8 cellular contexts compared by ENCODE assay signal in the genomic region with DNA sequence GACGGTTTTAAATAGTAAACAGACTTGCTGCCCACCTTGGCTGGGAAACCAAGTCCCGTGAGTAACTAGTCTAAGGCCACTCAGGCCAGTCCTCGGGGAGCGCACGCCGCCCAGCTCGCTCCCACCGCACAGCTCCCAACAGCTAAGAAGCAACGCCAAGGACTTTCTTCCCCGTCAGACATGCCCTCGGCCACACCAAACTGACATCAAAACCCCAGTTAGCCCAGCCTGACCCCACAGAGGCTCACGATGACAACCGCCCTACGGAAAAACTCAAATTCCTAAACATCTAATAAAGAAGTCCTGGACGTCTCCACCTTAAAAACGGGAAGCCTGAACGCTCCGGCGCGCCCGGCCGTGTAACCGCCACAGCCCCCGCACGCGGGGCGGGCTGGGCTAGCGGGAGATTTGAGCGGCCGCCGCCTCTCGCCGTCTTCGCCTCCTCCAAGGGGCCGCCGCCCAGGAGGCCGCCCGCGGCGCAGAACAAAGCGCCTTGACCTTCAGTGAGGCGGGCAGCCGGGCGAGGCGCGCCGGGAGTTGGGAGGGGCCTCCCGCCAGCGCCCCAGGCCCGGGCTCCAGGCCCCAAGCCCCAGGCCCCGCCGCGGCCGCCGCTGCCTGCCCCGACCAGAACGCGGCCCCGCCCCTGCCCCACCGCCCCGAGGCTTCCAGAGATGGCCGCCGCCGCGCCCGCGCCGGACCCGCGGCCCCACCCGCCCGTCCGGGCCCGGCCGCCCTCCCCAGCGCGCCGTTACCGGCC. TPM values are rescaled to one million over a fixed set of nuclear protein-coding genes. Genes with fewer than 3 reads are reported as not detected.
DNase-seq lines count a peak whose midpoint lies in the region; ATAC-seq and TF ChIP-seq lines count a peak whose summit lies in the region.

No MANE protein-coding gene starts in this region.

- H3K9me3 ChIP-seq in CD4-positive, alpha-beta memory T cell (ENCODE audit: control insufficient read depth in 1 of 2, low read length in 2 of 2) = no peaks in the 10 kb centered on the region
- no peaks in the 10 kb centered on the region for H3K9me3 ChIP-seq in endodermal cell (ENCODE audit: control insufficient read depth, low read length)
- H3K9me3 ChIP-seq in transverse colon = no peaks in the 10 kb centered on the region

- peak overlapping the region; percentile 96 to 100 (median 98) for H3K4me3 Mint-ChIP-seq in CD4-positive, alpha-beta memory T cell
- H3K4me3 Mint-ChIP-seq in endodermal cell = peak overlapping the region; percentile 99
- peak overlapping the region; percentile 93 for H3K4me3 Mint-ChIP-seq in mesothelial cell of epicardium

- POLR2A ChIA-PET in CD4-positive, alpha-beta memory T cell (lab: Charles Lee; ENCODE audit: partially characterized antibody) = interaction anchor here (0.6 to 8.8 kb wide), 13 partner anchors 8 to 104 kb away, joined by 3 to 178 read pairs (median 4); partner anchors contain the start of gene CARS1

- H3K36me3 ChIP-seq in CD4-positive, alpha-beta memory T cell (ENCODE audit: insufficient read depth, low read length) = peaks cover 4% of the 10 kb centered on the region
- H3K36me3 ChIP-seq in endodermal cell (ENCODE audit: control insufficient read depth, insufficient read depth, low read length) (peaks cover 10% of the 10 kb centered on the region), transverse colon (no peaks in the 10 kb centered on the region)

- no peak for TF ChIP-seq EP300 in transverse colon (IDR thresholded peaks at IDR 0.05; ENCODE audit: low read depth)

- peak overlapping the region; percentile 48 to 90 for H3K4me3 ChIP-seq in CD4-positive, alpha-beta memory T cell (ENCODE audit: low read length in 2 of 2)
- H3K4me3 ChIP-seq in endodermal cell (ENCODE audit: low read length) (peak overlapping the region; percentile 96), transverse colon (peak overlapping the region; percentile 88 to 93 (median 90))

- in situ Hi-C loops in transverse colon (cut with MboI; ENCODE audit: low pct_ligation_motif_present in 1 of 4, low pct_unique_long_range_greater_than_20kb in 1 of 4, low sequenced_read_pairs in 3 of 4) = loop anchor here in 1 of 4 donors (10.0 kb wide), 1 partner anchor 63 kb away; the partner anchor contains the start of gene CARS1

- H3K27me3 ChIP-seq in CD4-positive, alpha-beta memory T cell (ENCODE audit: insufficient read depth, low read length) = no peaks in the 10 kb centered on the region
- H3K27me3 ChIP-seq in endodermal cell (ENCODE audit: control insufficient read depth, insufficient read depth, low read length, poor library complexity, severe bottlenecking) (no peaks in the 10 kb centered on the region), transverse colon (no peaks in the 10 kb centered on the region)

- intact Hi-C loops in CD4-positive, alpha-beta memory T cell (cut with micrococcal nuclease) = loop anchor here (1.0 to 5.0 kb wide), 7 partner anchors 16 to 591 kb away; partner anchors contain the start of genes CARS1, CDKN1C and TSSC4
- intact Hi-C loops in transverse colon (cut with DNase I; ENCODE audit: low total_unique reads) = no loop called here

- TF ChIP-seq POLR2A in transverse colon (IDR thresholded peaks at IDR 0.05) = no peak

- H3K9me3 Mint-ChIP-seq in CD4-positive, alpha-beta memory T cell = peaks cover 0 to 2% (median 0%) of the 10 kb centered on the region in 8 donors
- H3K9me3 Mint-ChIP-seq in endodermal cell = no peaks in the 10 kb centered on the region
- H3K9me3 Mint-ChIP-seq in mesothelial cell of epicardium = no peaks in the 10 kb centered on the region

- WGBS in endodermal cell (ENCODE audit: insufficient coverage in 1 of 2, insufficient read length in 1 of 2), 2 experiments = 0% methylated on average over 4 to 79 of the region's 79 CpGs
- 0% methylated on average over 1 to 40 of the region's 79 CpGs for WGBS in transverse colon (ENCODE audit: low coverage in 1 of 2), 2 donors

- peak overlapping the region; percentile 97 to 99 (median 99) for H3K27ac Mint-ChIP-seq in CD4-positive, alpha-beta memory T cell
- H3K27ac Mint-ChIP-seq in endodermal cell (peak overlapping the region; percentile 97), mesothelial cell of epicardium (peak overlapping the region; percentile 98)

- TF ChIP-seq CTCF in endodermal cell (conservative IDR thresholded peaks at IDR 0.05) (no peak), mesothelial cell of epicardium (IDR thresholded peaks at IDR 0.05; ENCODE audit: unreplicated experiment) (no peak), transverse colon (IDR thresholded peaks at IDR 0.05) (no peak)

- H3K27me3 Mint-ChIP-seq in CD4-positive, alpha-beta memory T cell = peaks cover 0 to 2% of the 10 kb centered on the region in 2 donors
- no peaks in the 10 kb centered on the region for H3K27me3 Mint-ChIP-seq in endodermal cell (ENCODE audit: insufficient read depth)
- H3K27me3 Mint-ChIP-seq in mesothelial cell of epicardium (ENCODE audit: low read depth) = no peaks in the 10 kb centered on the region

- ATAC-seq in GM19324 (IDR thresholded peaks at IDR 0.05; ENCODE audit: low FRiP score, unreplicated experiment) = peak; percentile 54
- peak; percentile 41 for ATAC-seq in HG03280 (IDR thresholded peaks at IDR 0.05; ENCODE audit: unreplicated experiment)

- peaks cover 5 to 32% of the 10 kb centered on the region in 2 donors for H3K36me3 Mint-ChIP-seq in CD4-positive, alpha-beta memory T cell
- peaks cover 14% of the 10 kb centered on the region for H3K36me3 Mint-ChIP-seq in endodermal cell (ENCODE audit: low read depth)
- no peaks in the 10 kb centered on the region for H3K36me3 Mint-ChIP-seq in mesothelial cell of epicardium

- peaks cover 39% of the 10 kb centered on the region for H3K4me1 ChIP-seq in CD4-positive, alpha-beta memory T cell (ENCODE audit: insufficient read depth, low read length)
- H3K4me1 ChIP-seq in endodermal cell (ENCODE audit: control insufficient read depth, insufficient read depth, low read length) (peaks cover 3% of the 10 kb centered on the region), transverse colon (peaks cover 27 to 52% (median 34%) of the 10 kb centered on the region in 4 donors)

- DNase-seq in CD4-positive, alpha-beta memory T cell = no peak
- DNase-seq in SW480 (ENCODE audit: low spot score) (peak; percentile 46), endodermal cell (no peak), mesothelial cell of epicardium (ENCODE audit: low spot score in 2 of 2, unreplicated experiment in 2 of 2) (no peak), transverse colon (no peak), NCI-H1930 (lab: John Stamatoyannopoulos, UW) (no peak)

- peak overlapping the region; percentile 87 for H3K9ac ChIP-seq in endodermal cell (ENCODE audit: extremely low read depth, low read length, poor library complexity, severe bottlenecking)

- H3K4me1 Mint-ChIP-seq in CD4-positive, alpha-beta memory T cell = peaks cover 18 to 64% (median 30%) of the 10 kb centered on the region in 4 donors
- H3K4me1 Mint-ChIP-seq in endodermal cell (peaks cover 25% of the 10 kb centered on the region), mesothelial cell of epicardium (peaks cover 32% of the 10 kb centered on the region)

- CTCF ChIA-PET in CD4-positive, alpha-beta memory T cell (lab: Charles Lee; ENCODE audit: partially characterized antibody) = interaction anchor here (1.6 kb wide), 1 partner anchor 22 kb away, joined by 11 read pairs; no protein-coding TSS in a partner anchor

- H3K27ac ChIP-seq in CD4-positive, alpha-beta memory T cell (ENCODE audit: low read depth, low read length) = peak overlapping the region; percentile 84
- peak overlapping the region; percentile 88 for H3K27ac ChIP-seq in endodermal cell (ENCODE audit: low read depth, low read length)
- peak overlapping the region; percentile 97 to 98 (median 98) for H3K27ac ChIP-seq in transverse colon

RNA-seq across cellular contexts. Expression of gene NAP1L4, which starts 0.5 kb away (rescaled TPM):
- total RNA-seq in CD4-positive, alpha-beta memory T cell = 100 to 1,000 TPM; 299 to 303 TPM
- polyA plus RNA-seq in CD4-positive, alpha-beta memory T cell = 100 to 1,000 TPM; 153 to 160 TPM
- total RNA-seq in endodermal cell (100 to 1,000 TPM; 198 to 206 TPM), mesothelial cell of epicardium (155 to 171 TPM (median 163 TPM) in 3 replicates), transverse colon (100 to 1,000 TPM in 3 of 4 donors, 10 to 100 TPM in 1; 63.6 to 140 (median 111) TPM)
- 171 TPM for polyA plus RNA-seq in endodermal cell (2013, experiment 1 of 2)
- 165 TPM for polyA plus RNA-seq in endodermal cell (2013, experiment 2 of 2)
